8 cellular contexts compared by ENCODE assay signal in genomic region chrX:11792461-11793421, GRCh38. TPM values are rescaled to one million over a fixed set of nuclear protein-coding genes. Genes with fewer than 3 reads are reported as not detected.
DNase-seq lines count a peak whose midpoint lies in the region; ATAC-seq and TF ChIP-seq lines count a peak whose summit lies in the region.

No MANE protein-coding gene starts in this region.

- no peaks in the 10 kb centered on the region for H3K27me3 ChIP-seq in sigmoid colon

- no peaks in the 10 kb centered on the region for H3K4me1 ChIP-seq in sigmoid colon

- ATAC-seq in HG03196 (IDR thresholded peaks at IDR 0.05; ENCODE audit: unreplicated experiment) = peak; percentile 88
- peak; percentile 86 for ATAC-seq in naive thymus-derived CD8-positive, alpha-beta T cell

- no peaks in the 10 kb centered on the region for H3K9me3 ChIP-seq in sigmoid colon

- no peaks in the 10 kb centered on the region for H3K36me3 ChIP-seq in sigmoid colon

- intact Hi-C loops in activated CD4-positive, alpha-beta memory T cell treated with anti-CD3 and anti-CD28 coated beads for 36 hours (cut with micrococcal nuclease) = loop anchor here (1.0 to 5.0 kb wide), 4 partner anchors 33 to 1000 kb away; partner anchors contain the start of gene PRPS2
- intact Hi-C loops in sigmoid colon (cut with DNase I) = no loop called here

- H3K4me1 Mint-ChIP-seq in activated CD4-positive, alpha-beta memory T cell treated with anti-CD3 and anti-CD28 coated beads for 36 hours (ENCODE audit: low read depth) = peaks cover 23% of the 10 kb centered on the region
- peaks cover 12 to 40% (median 32%) of the 10 kb centered on the region in 4 donors for H3K4me1 Mint-ChIP-seq in naive thymus-derived CD8-positive, alpha-beta T cell

- peaks cover 2% of the 10 kb centered on the region for H3K9me3 Mint-ChIP-seq in activated CD4-positive, alpha-beta memory T cell treated with anti-CD3 and anti-CD28 coated beads for 36 hours
- H3K9me3 Mint-ChIP-seq in naive thymus-derived CD8-positive, alpha-beta T cell = no peaks in the 10 kb centered on the region

- TF ChIP-seq POLR2A in sigmoid colon (IDR thresholded peaks at IDR 0.05) = no peak

- no peaks in the 10 kb centered on the region for H3K36me3 Mint-ChIP-seq in activated CD4-positive, alpha-beta memory T cell treated with anti-CD3 and anti-CD28 coated beads for 36 hours
- H3K36me3 Mint-ChIP-seq in naive thymus-derived CD8-positive, alpha-beta T cell = no peaks in the 10 kb centered on the region

- peak overlapping the region; percentile 56 for H3K27ac Mint-ChIP-seq in activated CD4-positive, alpha-beta memory T cell treated with anti-CD3 and anti-CD28 coated beads for 36 hours
- H3K27ac Mint-ChIP-seq in naive thymus-derived CD8-positive, alpha-beta T cell = peak overlapping the region; percentile 54 to 91 (median 86)

- H3K4me3 ChIP-seq in sigmoid colon = no peak overlapping the region

- H3K27ac ChIP-seq in sigmoid colon = no peak overlapping the region

- 13 to 26% methylated on average over 8 of the region's 8 CpGs for WGBS in sigmoid colon, 2 donors

- peak; percentile 17 for DNase-seq in NK-92 treated with Interleukin-12 subunit alpha and Interleukin-12 subunit beta, amount 100 ng/mL, for 24 hours (lab: John Stamatoyannopoulos, UW)
- DNase-seq in NK-92 (lab: John Stamatoyannopoulos, UW; ENCODE audit: unreplicated experiment) = no peak
- DNase-seq in activated CD4-positive, alpha-beta memory T cell treated with anti-CD3 and anti-CD28 coated beads for 36 hours = peak; percentile 81
- peak in 9 of 10 donors; percentile 8 to 73 (median 46) for DNase-seq in naive thymus-derived CD8-positive, alpha-beta T cell
- DNase-seq in NCI-H2196 treated with DMSO at 0.1 percent for 48 hours (lab: John Stamatoyannopoulos, UW; ENCODE audit: unreplicated experiment) = no peak
- no peak for DNase-seq in sigmoid colon
- no peak for DNase-seq in SKM-1 (lab: John Stamatoyannopoulos, UW; ENCODE audit: unreplicated experiment)

- POLR2A ChIA-PET in activated CD4-positive, alpha-beta memory T cell treated with anti-CD3 and anti-CD28 coated beads for 36 hours (lab: Charles Lee) = no interaction called here
- POLR2A ChIA-PET in naive thymus-derived CD8-positive, alpha-beta T cell (lab: Charles Lee) = interaction anchor here (0.9 to 1.0 kb wide), 2 partner anchors 29 to 1173 kb away, joined by 3 to 8 read pairs; no protein-coding TSS in a partner anchor

- CTCF ChIA-PET in activated CD4-positive, alpha-beta memory T cell treated with anti-CD3 and anti-CD28 coated beads for 36 hours (lab: Charles Lee) = interaction anchor here (1.1 to 1.3 kb wide), 2 partner anchors 26 to 30 kb away, joined by 3 read pairs; no protein-coding TSS in a partner anchor

- TF ChIP-seq EP300 in sigmoid colon (IDR thresholded peaks at IDR 0.05) = no peak

- peak overlapping the region; percentile 1 for H3K4me3 Mint-ChIP-seq in activated CD4-positive, alpha-beta memory T cell treated with anti-CD3 and anti-CD28 coated beads for 36 hours
- peak overlapping the region in 9 of 10 donors; percentile 3 to 69 (median 61) for H3K4me3 Mint-ChIP-seq in naive thymus-derived CD8-positive, alpha-beta T cell

- TF ChIP-seq CTCF in sigmoid colon (IDR thresholded peaks at IDR 0.05) = no peak

- H3K27me3 Mint-ChIP-seq in activated CD4-positive, alpha-beta memory T cell treated with anti-CD3 and anti-CD28 coated beads for 36 hours = no peaks in the 10 kb centered on the region
- no peaks in the 10 kb centered on the region for H3K27me3 Mint-ChIP-seq in naive thymus-derived CD8-positive, alpha-beta T cell

RNA-seq across cellular contexts. Expression of gene MSL3, which starts 34.7 kb away (rescaled TPM):
- total RNA-seq in activated CD4-positive, alpha-beta memory T cell treated with anti-CD3 and anti-CD28 coated beads for 36 hours = 10 to 100 TPM; 45.3 to 47.0 TPM
- 100 to 1,000 TPM; 175 to 184 TPM for total RNA-seq in naive thymus-derived CD8-positive, alpha-beta T cell
- polyA plus RNA-seq in naive thymus-derived CD8-positive, alpha-beta T cell = 100 to 1,000 TPM in 1 of 3 donors, 10 to 100 TPM in 2; 88.1 to 113 (median 92.5) TPM
- total RNA-seq in sigmoid colon = 10 to 100 TPM; 20.2 to 49.9 (median 21.2) TPM
- polyA plus RNA-seq in sigmoid colon = 10 to 100 TPM; 16.8 to 22.2 (median 18.3) TPM

Comparison
In these comparisons a context has a peak if more than half of its experiments do, and no peak if none do; other contexts are left out.
1. DNase-seq: peak in NK-92 treated with Interleukin-12 subunit alpha and Interleukin-12 subunit beta, amount 100 ng/mL, for 24 hours (single experiment), activated CD4-positive, alpha-beta memory T cell treated with anti-CD3 and anti-CD28 coated beads for 36 hours (single experiment) and naive thymus-derived CD8-positive, alpha-beta T cell (9 of 10); none in NK-92 (single experiment), NCI-H2196 treated with DMSO at 0.1 percent for 48 hours (single experiment), sigmoid colon (single experiment) and SKM-1 (single experiment).